ENCODE assay signal across 12 cellular contexts in genomic region chr4:150126880-150127236, GRCh38. TPM values are rescaled to one million over a fixed set of nuclear protein-coding genes. Genes with fewer than 3 reads are reported as not detected.
DNase-seq lines count a peak whose midpoint lies in the region; ATAC-seq and TF ChIP-seq lines count a peak whose summit lies in the region.
"Had no signal": no experiment of that assay in that cellular context is flagged by ENCODE, and none has a peak within 500 bp of the region (broad histone marks: within the 10 kb centered on the region; RNA-seq: fewer than 3 reads in every experiment).

No MANE protein-coding gene starts in this region.

- H3K9ac ChIP-seq in BLaER1: peak overlapping the region; percentile 56; the same call in 1 of the 2 replicates

- ATAC-seq in GM21390 (IDR thresholded peaks at IDR 0.05; ENCODE audit: unreplicated experiment) (peak; percentile 49), HG03575 (IDR thresholded peaks at IDR 0.05; ENCODE audit: extremely low read depth, insufficient number of reproducible peaks, low FRiP score, unreplicated experiment) (peak; percentile 52), GM19467 (IDR thresholded peaks at IDR 0.05; ENCODE audit: unreplicated experiment) (no peak), HG03571 (IDR thresholded peaks at IDR 0.05; ENCODE audit: unreplicated experiment) (no peak)

- POLR2A ChIA-PET in activated CD4-positive, alpha-beta memory T cell treated with anti-CD3 and anti-CD28 coated beads, Interleukin-2, amount 10 ng/mL, durations not matched to agents 7 days and 5 days (lab: Charles Lee): no interaction called here

- no peaks in the 10 kb centered on the region for H4K20me1 ChIP-seq in BLaER1

- TF ChIP-seq CTCF in chondrocyte (IDR thresholded peaks at IDR 0.05): no peak

- peaks cover 5% of the 10 kb centered on the region for H3K9me3 Mint-ChIP-seq in chondrocyte (ENCODE audit: low read depth)
- H3K9me3 Mint-ChIP-seq in activated CD4-positive, alpha-beta memory T cell treated with anti-CD3 and anti-CD28 coated beads, Interleukin-2, amount 10 ng/mL, durations not matched to agents 7 days and 5 days: no peaks in the 10 kb centered on the region

- H3K27me3 ChIP-seq in BLaER1: no peaks in the 10 kb centered on the region
- H3K27me3 ChIP-seq: BE2C, Peyer's patch, stomach had no signal

- no peak for DNase-seq in chondrocyte (ENCODE audit: low spot score)
- no peak for DNase-seq in hippocampal formation (lab: John Stamatoyannopoulos, UW)
- no peak for DNase-seq in activated CD4-positive, alpha-beta memory T cell treated with anti-CD3 and anti-CD28 coated beads, Interleukin-2, amount 10 ng/mL, durations not matched to agents 7 days and 5 days
- DNase-seq: BE2C, Peyer's patch, stomach had no signal

- peak overlapping the region; percentile 83 for H3K4me2 ChIP-seq in BLaER1

- peaks cover 10% of the 10 kb centered on the region for H3K36me3 Mint-ChIP-seq in chondrocyte (ENCODE audit: low read depth)
- no peaks in the 10 kb centered on the region for H3K36me3 Mint-ChIP-seq in activated CD4-positive, alpha-beta memory T cell treated with anti-CD3 and anti-CD28 coated beads, Interleukin-2, amount 10 ng/mL, durations not matched to agents 7 days and 5 days (ENCODE audit: low read depth)

- peak overlapping the region; percentile 50 for H3K4me3 ChIP-seq in BLaER1
- H3K4me3 ChIP-seq: Peyer's patch, stomach had no signal

- peak overlapping the region; percentile 62 for H3K27ac Mint-ChIP-seq in chondrocyte (ENCODE audit: unreplicated experiment)
- no peak overlapping the region for H3K27ac Mint-ChIP-seq in activated CD4-positive, alpha-beta memory T cell treated with anti-CD3 and anti-CD28 coated beads, Interleukin-2, amount 10 ng/mL, durations not matched to agents 7 days and 5 days

- CTCF ChIA-PET in activated CD4-positive, alpha-beta memory T cell treated with anti-CD3 and anti-CD28 coated beads, Interleukin-2, amount 10 ng/mL, durations not matched to agents 7 days and 5 days (lab: Charles Lee): no interaction called here

- peak overlapping the region; percentile 83 for H3K27ac ChIP-seq in BLaER1
- H3K27ac ChIP-seq: Peyer's patch, stomach had no signal

- no peak overlapping the region for H3K4me3 Mint-ChIP-seq in chondrocyte (ENCODE audit: unreplicated experiment)
- no peak overlapping the region for H3K4me3 Mint-ChIP-seq in activated CD4-positive, alpha-beta memory T cell treated with anti-CD3 and anti-CD28 coated beads, Interleukin-2, amount 10 ng/mL, durations not matched to agents 7 days and 5 days

- peaks cover 18% of the 10 kb centered on the region for H3K36me3 ChIP-seq in BLaER1
- H3K36me3 ChIP-seq: BE2C, Peyer's patch, stomach had no signal

- H3K27me3 Mint-ChIP-seq in chondrocyte (ENCODE audit: low read depth): no peaks in the 10 kb centered on the region
- peaks cover 9% of the 10 kb centered on the region for H3K27me3 Mint-ChIP-seq in activated CD4-positive, alpha-beta memory T cell treated with anti-CD3 and anti-CD28 coated beads, Interleukin-2, amount 10 ng/mL, durations not matched to agents 7 days and 5 days

- peaks cover 57% of the 10 kb centered on the region for H3K4me1 ChIP-seq in BLaER1
- H3K4me1 ChIP-seq: BE2C had no signal

- peaks cover 23% of the 10 kb centered on the region for H3K9me3 ChIP-seq in BLaER1
- H3K9me3 ChIP-seq: BE2C, Peyer's patch had no signal

- peaks cover 59% of the 10 kb centered on the region for H3K4me1 Mint-ChIP-seq in chondrocyte (ENCODE audit: low read depth)
- peaks cover 3% of the 10 kb centered on the region for H3K4me1 Mint-ChIP-seq in activated CD4-positive, alpha-beta memory T cell treated with anti-CD3 and anti-CD28 coated beads, Interleukin-2, amount 10 ng/mL, durations not matched to agents 7 days and 5 days

RNA-seq across cellular contexts. Expression of gene DCLK2, which starts 48.6 kb away (rescaled TPM):
- 17.7 to 20.0 TPM (median 18.7 TPM) in 3 replicates for total RNA-seq in chondrocyte
- under 1 TPM; 0.05 to 0.08 TPM for total RNA-seq in activated CD4-positive, alpha-beta memory T cell treated with anti-CD3 and anti-CD28 coated beads, Interleukin-2, amount 10 ng/mL, durations not matched to agents 7 days and 5 days
- total RNA-seq: activated CD8-positive, alpha-beta memory T cell treated with anti-CD3 and anti-CD28 coated beads for 36 hours had no signal

Comparison
In these comparisons a context has a peak if more than half of its experiments do, and no peak if none do; other contexts are left out.
1. ATAC-seq: peak in GM21390 (single experiment) and HG03575 (single experiment); none in GM19467 (single experiment) and HG03571 (single experiment).
2. RNA of gene DCLK2, which starts 48.6 kb away (total RNA-seq): 17.7 to 20.0 TPM in chondrocyte; 0.05 to 0.08 TPM in activated CD4-positive, alpha-beta memory T cell treated with anti-CD3 and anti-CD28 coated beads, Interleukin-2, amount 10 ng/mL, durations not matched to agents 7 days and 5 days; every median in the first group is over 10 times any median in the second.